In the genomic region with DNA sequence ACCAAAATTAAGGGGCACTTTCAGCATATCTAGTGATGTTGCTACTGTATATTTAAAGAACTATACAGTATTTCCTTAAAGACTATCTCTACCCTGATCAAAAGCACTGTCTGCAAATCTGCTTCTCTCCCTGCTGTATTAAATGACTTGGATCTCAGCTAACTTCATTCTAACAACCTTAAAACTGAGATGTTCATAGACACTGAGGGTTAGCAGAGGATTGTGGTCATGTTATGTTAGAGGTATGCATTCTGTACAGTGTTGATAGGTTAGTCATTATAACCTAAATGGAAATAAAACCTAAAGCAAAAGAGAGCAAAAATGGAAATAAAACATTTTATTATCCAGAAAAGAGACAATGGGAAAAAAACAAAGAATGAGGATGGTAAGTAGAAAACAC, we compare ENCODE assay signal across 19 cellular contexts. TPM values are rescaled to one million over a fixed set of nuclear protein-coding genes. Genes with fewer than 3 reads are reported as not detected.
DNase-seq lines count a peak whose midpoint lies in the region; ATAC-seq and TF ChIP-seq lines count a peak whose summit lies in the region.
"Had no signal": no experiment of that assay in that cellular context is flagged by ENCODE, and none has a peak within 500 bp of the region (broad histone marks: within the 10 kb centered on the region; RNA-seq: fewer than 3 reads in every experiment).

No MANE protein-coding gene starts in this region.

- H4K8ac ChIP-seq in mesendoderm (ENCODE audit: low read depth, low read length): no peak overlapping the region

- H2AK5ac ChIP-seq in mesendoderm (ENCODE audit: low read length): no peak overlapping the region

- no peaks in the 10 kb centered on the region for H3K9me3 ChIP-seq in transverse colon
- no peaks in the 10 kb centered on the region for H3K9me3 ChIP-seq in ovary
- H3K9me3 ChIP-seq: heart left ventricle had no signal

- H3K27me3 ChIP-seq in transverse colon (no peaks in the 10 kb centered on the region), mesendoderm (ENCODE audit: insufficient read depth, low read length, poor library complexity) (no peaks in the 10 kb centered on the region), ovary (no peaks in the 10 kb centered on the region)
- H3K27me3 ChIP-seq: cardiac muscle cell, heart left ventricle had no signal

- H3K79me2 ChIP-seq in mesendoderm (ENCODE audit: control insufficient read depth, insufficient read depth, low read length): no peaks in the 10 kb centered on the region

- no peak overlapping the region for H2BK5ac ChIP-seq in mesendoderm (ENCODE audit: low read length)

- H3K9ac ChIP-seq in mesendoderm (ENCODE audit: low read length): no peak overlapping the region

- H3K9me3 Mint-ChIP-seq in activated naive CD4-positive, alpha-beta T cell treated with anti-CD3 and anti-CD28 coated beads, Interleukin-2, amount 50 U/mL, for 24 hours: no peaks in the 10 kb centered on the region
- H3K9me3 Mint-ChIP-seq in activated CD4-positive, alpha-beta memory T cell treated with anti-CD3 and anti-CD28 coated beads for 36 hours: no peaks in the 10 kb centered on the region
- no peaks in the 10 kb centered on the region for H3K9me3 Mint-ChIP-seq in effector memory CD8-positive, alpha-beta T cell

- no peaks in the 10 kb centered on the region for H3K27me3 Mint-ChIP-seq in activated naive CD4-positive, alpha-beta T cell treated with anti-CD3 and anti-CD28 coated beads, Interleukin-2, amount 50 U/mL, for 24 hours
- H3K27me3 Mint-ChIP-seq in activated CD4-positive, alpha-beta memory T cell treated with anti-CD3 and anti-CD28 coated beads for 36 hours: no peaks in the 10 kb centered on the region
- H3K27me3 Mint-ChIP-seq in effector memory CD8-positive, alpha-beta T cell: no peaks in the 10 kb centered on the region

- H3K18ac ChIP-seq in mesendoderm (ENCODE audit: low read length): no peak overlapping the region

- TF ChIP-seq POLR2A in transverse colon (IDR thresholded peaks at IDR 0.05) (no peak), ovary (IDR thresholded peaks at IDR 0.05) (no peak)

- no peak overlapping the region for H3K4me2 ChIP-seq in mesendoderm (ENCODE audit: low read length)

- no peak overlapping the region for H3K23ac ChIP-seq in mesendoderm (ENCODE audit: low read length)

- H3K4me3 Mint-ChIP-seq in activated naive CD4-positive, alpha-beta T cell treated with anti-CD3 and anti-CD28 coated beads, Interleukin-2, amount 50 U/mL, for 24 hours: peak overlapping the region; percentile 82
- peak overlapping the region; percentile 53 for H3K4me3 Mint-ChIP-seq in activated CD4-positive, alpha-beta memory T cell treated with anti-CD3 and anti-CD28 coated beads for 36 hours
- peak overlapping the region; percentile 66 to 87 for H3K4me3 Mint-ChIP-seq in effector memory CD8-positive, alpha-beta T cell

- no peak for DNase-seq in activated naive CD4-positive, alpha-beta T cell treated with Interleukin-2 at 50 U/mL for 16 hours
- no peak for DNase-seq in activated CD4-positive, alpha-beta memory T cell treated with anti-CD3 and anti-CD28 coated beads for 36 hours
- DNase-seq in effector memory CD8-positive, alpha-beta T cell: no peak
- DNase-seq in transverse colon (no peak), mesendoderm (no peak), ovary (no peak)
- DNase-seq: activated CD4-positive, alpha-beta T cell treated with anti-CD3 and anti-CD28 coated beads, Interleukin-2, amount 50 U/mL, for 48 hours; Calu3; effector CD8-positive, alpha-beta T cell; heart left ventricle; kidney glomerular epithelial cell; NCI-H2029 treated with DMSO at 0.1 percent for 48 hours; NCI-H524 had no signal

- in situ Hi-C loops in transverse colon (cut with MboI; ENCODE audit: low pct_ligation_motif_present in 1 of 4, low pct_unique_long_range_greater_than_20kb in 1 of 4, low sequenced_read_pairs in 3 of 4): no loop called here

- H2BK120ac ChIP-seq in mesendoderm (ENCODE audit: low read depth, low read length): no peak overlapping the region

- no peaks in the 10 kb centered on the region for H3K36me3 ChIP-seq in transverse colon
- H3K36me3 ChIP-seq in mesendoderm (ENCODE audit: control insufficient read depth, insufficient read depth, low read length): no peaks in the 10 kb centered on the region
- H3K36me3 ChIP-seq in ovary: no peaks in the 10 kb centered on the region

- no peak for ATAC-seq in effector memory CD8-positive, alpha-beta T cell (replicated peaks)
- no peak for ATAC-seq in HG03045 (IDR thresholded peaks at IDR 0.05; ENCODE audit: unreplicated experiment)
- ATAC-seq: heart left ventricle, sciatic nerve had no signal

- H2BK15ac ChIP-seq in mesendoderm (replicated peaks; ENCODE audit: low read depth): no peak overlapping the region

- no peaks in the 10 kb centered on the region for H3K79me1 ChIP-seq in mesendoderm (ENCODE audit: low read length)

- no peak overlapping the region for H3K56ac ChIP-seq in mesendoderm (ENCODE audit: low read length)

- peaks cover 89% of the 10 kb centered on the region for H3K4me1 Mint-ChIP-seq in activated naive CD4-positive, alpha-beta T cell treated with anti-CD3 and anti-CD28 coated beads, Interleukin-2, amount 50 U/mL, for 24 hours
- H3K4me1 Mint-ChIP-seq in activated CD4-positive, alpha-beta memory T cell treated with anti-CD3 and anti-CD28 coated beads for 36 hours (ENCODE audit: low read depth): peaks cover 83% of the 10 kb centered on the region
- H3K4me1 Mint-ChIP-seq in effector memory CD8-positive, alpha-beta T cell (ENCODE audit: low read depth in 2 of 2): peaks cover 61 to 73% of the 10 kb centered on the region in 2 donors

- intact Hi-C loops in activated CD4-positive, alpha-beta memory T cell treated with anti-CD3 and anti-CD28 coated beads for 36 hours (cut with micrococcal nuclease): loop anchor here (2.0 kb wide), 1 partner anchor 135 kb away; no protein-coding TSS in a partner anchor
- intact Hi-C loops in transverse colon (cut with DNase I; ENCODE audit: low total_unique reads): no loop called here
- intact Hi-C loops in ovary (cut with DNase I): no loop called here

- H3K4ac ChIP-seq in mesendoderm (ENCODE audit: low read depth, low read length): no peak overlapping the region

- POLR2A ChIA-PET in activated CD4-positive, alpha-beta memory T cell treated with anti-CD3 and anti-CD28 coated beads for 36 hours (lab: Charles Lee): interaction anchor here (0.9 to 14.1 kb wide), 14 partner anchors 9 to 86 kb away, joined by 3 to 246 read pairs (median 5); a partner anchor contains a TSS

- peaks cover 30% of the 10 kb centered on the region for H3K36me3 Mint-ChIP-seq in activated naive CD4-positive, alpha-beta T cell treated with anti-CD3 and anti-CD28 coated beads, Interleukin-2, amount 50 U/mL, for 24 hours
- H3K36me3 Mint-ChIP-seq in activated CD4-positive, alpha-beta memory T cell treated with anti-CD3 and anti-CD28 coated beads for 36 hours: peaks cover 50% of the 10 kb centered on the region
- H3K36me3 Mint-ChIP-seq in effector memory CD8-positive, alpha-beta T cell (ENCODE audit: insufficient read depth): peaks cover 75% of the 10 kb centered on the region

- H3K4me3 ChIP-seq in transverse colon: no peak overlapping the region
- H3K4me3 ChIP-seq in mesendoderm (ENCODE audit: low read length): no peak overlapping the region
- H3K4me3 ChIP-seq in ovary: no peak overlapping the region
- H3K4me3 ChIP-seq: cardiac muscle cell had no signal

- TF ChIP-seq CTCF in transverse colon (IDR thresholded peaks at IDR 0.05): no peak
- TF ChIP-seq CTCF in ovary (IDR thresholded peaks at IDR 0.05): no peak

- CTCF ChIA-PET in activated CD4-positive, alpha-beta memory T cell treated with anti-CD3 and anti-CD28 coated beads for 36 hours (lab: Charles Lee): interaction anchor here (1.0 to 9.8 kb wide), 11 partner anchors 8 to 138 kb away, joined by 3 to 93 read pairs (median 4); a partner anchor contains a TSS

- peak overlapping the region; percentile 97 for H3K27ac Mint-ChIP-seq in activated naive CD4-positive, alpha-beta T cell treated with anti-CD3 and anti-CD28 coated beads, Interleukin-2, amount 50 U/mL, for 24 hours
- peak overlapping the region; percentile 88 for H3K27ac Mint-ChIP-seq in activated CD4-positive, alpha-beta memory T cell treated with anti-CD3 and anti-CD28 coated beads for 36 hours
- H3K27ac Mint-ChIP-seq in effector memory CD8-positive, alpha-beta T cell: peak overlapping the region; percentile 81 to 97

- H4K5ac ChIP-seq in mesendoderm (ENCODE audit: low read length): no peak overlapping the region

- peaks cover 0 to 49% (median 8%) of the 10 kb centered on the region in 4 donors for H3K4me1 ChIP-seq in transverse colon
- H3K4me1 ChIP-seq in mesendoderm (ENCODE audit: control insufficient read depth, low read depth, low read length): no peaks in the 10 kb centered on the region
- no peaks in the 10 kb centered on the region for H3K4me1 ChIP-seq in ovary (ENCODE audit: insufficient read depth)

- peak overlapping the region; percentile 11 to 33 (median 22) for H3K27ac ChIP-seq in transverse colon
- no peak overlapping the region for H3K27ac ChIP-seq in mesendoderm (ENCODE audit: low read depth, low read length)
- H3K27ac ChIP-seq in ovary: no peak overlapping the region
- H3K27ac ChIP-seq: cardiac muscle cell had no signal

- TF ChIP-seq EP300 in transverse colon (IDR thresholded peaks at IDR 0.05; ENCODE audit: low read depth) (no peak), ovary (IDR thresholded peaks at IDR 0.05) (no peak)

RNA-seq across cellular contexts. Expression of a gene that starts 9.9 kb away (rescaled TPM):
- 10 to 100 TPM; 46.4 to 47.1 TPM for total RNA-seq in activated CD4-positive, alpha-beta memory T cell treated with anti-CD3 and anti-CD28 coated beads for 36 hours
- total RNA-seq in transverse colon (10 to 100 TPM in 1 of 4 donors, 1 to 10 TPM in 3; 3.0 to 14.6 (median 6.5) TPM), ovary (10 to 100 TPM in 2 of 7 donors, 1 to 10 TPM in 5; 2.4 to 14.6 (median 5.5) TPM)
- 0.01 TPM for polyA plus RNA-seq in mesendoderm (2013, experiment 1 of 2)
- polyA plus RNA-seq in mesendoderm (2013, experiment 2 of 2): 0.01 TPM
- 1 to 10 TPM; 4.7 to 7.6 TPM for polyA plus RNA-seq in ovary
- total RNA-seq: Calu3, fibroblast of lung had no signal

RNA-seq across cellular contexts. Expression of a gene that starts 39.2 kb away (rescaled TPM):
- total RNA-seq in activated CD4-positive, alpha-beta memory T cell treated with anti-CD3 and anti-CD28 coated beads for 36 hours: 1 to 10 TPM; 2.4 to 2.8 TPM
- total RNA-seq in transverse colon (under 1 TPM in 2 of 4 donors, not detected in 2; 0.41 to 0.48 TPM), ovary (under 1 TPM in 1 of 7 donors, not detected in 6; 0.30 TPM)
- polyA plus RNA-seq in mesendoderm (2013, experiment 1 of 2): not detected
- polyA plus RNA-seq in mesendoderm (2013, experiment 2 of 2): not detected
- polyA plus RNA-seq in ovary: under 1 TPM in 1 of 2 donors, not detected in 1; 0.73 TPM
- total RNA-seq: Calu3, cardiac muscle cell, fibroblast of lung, mesenteric fat pad, sciatic nerve had no signal
- polyA plus RNA-seq: fibroblast of lung had no signal

Comparison
In these comparisons a context has a peak if more than half of its experiments do, and no peak if none do; other contexts are left out.
1. H3K27ac ChIP-seq: peak in transverse colon (4 of 4); none in mesendoderm (single experiment) and ovary (0 of 2).
2. Peak in every context shown above with its lines, with median percentiles within 50 percentile points of each other: H3K27ac Mint-ChIP-seq and H3K4me3 Mint-ChIP-seq.